ENCODE assay signal across 8 cellular contexts in genomic region chr3:52278510-52279069, GRCh38. TPM values are rescaled to one million over a fixed set of nuclear protein-coding genes. Genes with fewer than 3 reads are reported as not detected.
A peak's percentile ranks its signal among the peaks of the same experiment; 100 is the strongest.
DNase-seq lines count a peak whose midpoint lies in the region; ATAC-seq and TF ChIP-seq lines count a peak whose summit lies in the region.

Gene WDR82, minus strand, starts transcription at chr3:52278649. Its CDS starts 288 bp downstream, at chr3:52278361.

- H3K27ac Mint-ChIP-seq in activated T-helper 2 cell treated with anti-CD3 and anti-CD28 coated beads, Interferon-gamma antibody, Interleukin-2, Interleukin-4, amounts not matched to agents 10 μg/mL and 5 μg/mL and 100 μg/mL, durations not matched to agents 14 hours and 24 hours and 36 hours, result peak within 1 kb of the TSS; percentile 99
- peak within 1 kb of the TSS; percentile 95 to 99 (median 98) for H3K27ac Mint-ChIP-seq in nephron
- H3K27ac Mint-ChIP-seq in stimulated activated naive CD8-positive, alpha-beta T cell treated with anti-CD3 and anti-CD28 coated beads, Interleukin-15, Interleukin-2, amounts not matched to agents 100 ng/mL and 50 ng/mL, for 24 hours, result peak within 1 kb of the TSS; percentile 94

- peak within 1 kb of the TSS; percentile 89 for H3K4me3 ChIP-seq in RWPE2 (ENCODE audit: severe bottlenecking)

- H3K4me1 Mint-ChIP-seq in activated T-helper 2 cell treated with anti-CD3 and anti-CD28 coated beads, Interferon-gamma antibody, Interleukin-2, Interleukin-4, amounts not matched to agents 10 μg/mL and 5 μg/mL and 100 μg/mL, durations not matched to agents 14 hours and 24 hours and 36 hours (ENCODE audit: low read depth), result peaks cover 57% of the 10 kb centered on the region
- H3K4me1 Mint-ChIP-seq in nephron, result peaks cover 36% of the 10 kb centered on the region
- peaks cover 86% of the 10 kb centered on the region for H3K4me1 Mint-ChIP-seq in stimulated activated naive CD8-positive, alpha-beta T cell treated with anti-CD3 and anti-CD28 coated beads, Interleukin-15, Interleukin-2, amounts not matched to agents 100 ng/mL and 50 ng/mL, for 24 hours (ENCODE audit: low read depth)

- TF ChIP-seq CTCF in LNCAP (IDR thresholded peaks at IDR 0.05) (peak; percentile 15; the same call in 1 of the 2 replicates), RWPE2 (IDR thresholded peaks at IDR 0.05; ENCODE audit: poor library complexity, severe bottlenecking) (no peak), nephron (IDR thresholded peaks at IDR 0.05; ENCODE audit: unreplicated experiment in 3 of 3) (peak; percentile 32 to 56 (median 46))

- H3K9me3 Mint-ChIP-seq in activated T-helper 2 cell treated with anti-CD3 and anti-CD28 coated beads, Interferon-gamma antibody, Interleukin-2, Interleukin-4, amounts not matched to agents 10 μg/mL and 5 μg/mL and 100 μg/mL, durations not matched to agents 14 hours and 24 hours and 36 hours, result no peaks in the 10 kb centered on the region
- no peaks in the 10 kb centered on the region for H3K9me3 Mint-ChIP-seq in nephron
- no peaks in the 10 kb centered on the region for H3K9me3 Mint-ChIP-seq in stimulated activated naive CD8-positive, alpha-beta T cell treated with anti-CD3 and anti-CD28 coated beads, Interleukin-15, Interleukin-2, amounts not matched to agents 100 ng/mL and 50 ng/mL, for 24 hours

- ATAC-seq in RWPE2 (ENCODE audit: low read depth), result peak; percentile 83

- H3K27me3 ChIP-seq in RWPE2 (ENCODE audit: insufficient read depth, poor library complexity, severe bottlenecking), result no peaks in the 10 kb centered on the region

- peaks cover 22% of the 10 kb centered on the region for H3K4me1 ChIP-seq in RWPE2 (ENCODE audit: insufficient read depth, poor library complexity, severe bottlenecking)

- intact Hi-C loops in activated T-helper 2 cell treated with anti-CD3 and anti-CD28 coated beads, Interferon-gamma antibody, Interleukin-2, Interleukin-4, amounts not matched to agents 10 μg/mL and 5 μg/mL and 100 μg/mL, durations not matched to agents 14 hours and 24 hours and 36 hours (cut with micrococcal nuclease), result loop anchor here (1.0 to 10.0 kb wide), 5 partner anchors 9 to 406 kb away; partner anchors contain the start of genes DUSP7, GLYCTK, GNL3 and PBRM1

- H3K9me3 ChIP-seq in RWPE2 (ENCODE audit: severe bottlenecking), result no peaks in the 10 kb centered on the region

- DNase-seq in ELF-1 (ENCODE audit: low read depth, low spot score) (peak; percentile 92), GOT3 (lab: John Stamatoyannopoulos, UW) (peak; percentile 89), RWPE2 (ENCODE audit: low spot score) (peak; percentile 94), fibroblast of peridontal ligament (ENCODE audit: extremely low read depth) (peak; percentile 86)
- DNase-seq in activated T-helper 2 cell treated with anti-CD3 and anti-CD28 coated beads, Interferon-gamma antibody, Interleukin-2, Interleukin-4, amounts not matched to agents 10 μg/mL and 5 μg/mL and 100 μg/mL, durations not matched to agents 14 hours and 24 hours and 36 hours (ENCODE audit: low spot score), result peak; percentile 95

- H3K4me3 Mint-ChIP-seq in activated T-helper 2 cell treated with anti-CD3 and anti-CD28 coated beads, Interferon-gamma antibody, Interleukin-2, Interleukin-4, amounts not matched to agents 10 μg/mL and 5 μg/mL and 100 μg/mL, durations not matched to agents 14 hours and 24 hours and 36 hours (ENCODE audit: low read depth), result peak within 1 kb of the TSS; percentile 98
- peak within 1 kb of the TSS; percentile 96 to 100 (median 98) for H3K4me3 Mint-ChIP-seq in nephron
- H3K4me3 Mint-ChIP-seq in stimulated activated naive CD8-positive, alpha-beta T cell treated with anti-CD3 and anti-CD28 coated beads, Interleukin-15, Interleukin-2, amounts not matched to agents 100 ng/mL and 50 ng/mL, for 24 hours, result peak within 1 kb of the TSS; percentile 97

- no peaks in the 10 kb centered on the region for H3K27me3 Mint-ChIP-seq in activated T-helper 2 cell treated with anti-CD3 and anti-CD28 coated beads, Interferon-gamma antibody, Interleukin-2, Interleukin-4, amounts not matched to agents 10 μg/mL and 5 μg/mL and 100 μg/mL, durations not matched to agents 14 hours and 24 hours and 36 hours (ENCODE audit: low read depth)
- H3K27me3 Mint-ChIP-seq in nephron (ENCODE audit: low read depth), result no peaks in the 10 kb centered on the region
- no peaks in the 10 kb centered on the region for H3K27me3 Mint-ChIP-seq in stimulated activated naive CD8-positive, alpha-beta T cell treated with anti-CD3 and anti-CD28 coated beads, Interleukin-15, Interleukin-2, amounts not matched to agents 100 ng/mL and 50 ng/mL, for 24 hours

- H3K36me3 ChIP-seq in RWPE2 (ENCODE audit: low read depth), result peaks cover 29% of the 10 kb centered on the region

- H3K27ac ChIP-seq in RWPE2 (ENCODE audit: poor library complexity, severe bottlenecking), result peak within 1 kb of the TSS; percentile 82

- H3K36me3 Mint-ChIP-seq in activated T-helper 2 cell treated with anti-CD3 and anti-CD28 coated beads, Interferon-gamma antibody, Interleukin-2, Interleukin-4, amounts not matched to agents 10 μg/mL and 5 μg/mL and 100 μg/mL, durations not matched to agents 14 hours and 24 hours and 36 hours (ENCODE audit: low read depth), result peaks cover 52% of the 10 kb centered on the region
- peaks cover 20% of the 10 kb centered on the region for H3K36me3 Mint-ChIP-seq in nephron (ENCODE audit: low read depth)
- peaks cover 47% of the 10 kb centered on the region for H3K36me3 Mint-ChIP-seq in stimulated activated naive CD8-positive, alpha-beta T cell treated with anti-CD3 and anti-CD28 coated beads, Interleukin-15, Interleukin-2, amounts not matched to agents 100 ng/mL and 50 ng/mL, for 24 hours (ENCODE audit: low read depth)

RNA-seq across cellular contexts. Expression of gene WDR82, which starts in this region (rescaled TPM):
- 101 and 103 TPM in 2 replicates for total RNA-seq in activated T-helper 2 cell treated with anti-CD3 and anti-CD28 coated beads, Interferon-gamma antibody, Interleukin-2, Interleukin-4, amounts not matched to agents 10 μg/mL and 5 μg/mL and 100 μg/mL, durations not matched to agents 14 hours and 24 hours and 36 hours

Comparison
In these comparisons a context has a peak if more than half of its experiments do, and no peak if none do; other contexts are left out.
1. Peak in every context shown above with its lines: DNase-seq, ATAC-seq, H3K4me3 ChIP-seq and H3K27ac ChIP-seq.